1 cellular context compared by ENCODE assay signal in genomic region chr18:31649449-31649848, GRCh38.
TF ChIP-seq lines count a peak whose summit lies in the region.

No MANE protein-coding gene starts in this region.

TF ChIP-seq in GM12878, 131 proteins besides CTCF, POLR2A, EP300 and RAD21:
- TF ChIP-seq MEF2B (IDR thresholded peaks at IDR 0.05; ENCODE audit: partially characterized antibody, poor library complexity, severe bottlenecking) (no peak), NFXL1 (IDR thresholded peaks at IDR 0.05; ENCODE audit: borderline replicate concordance) (no peak), ELK1 (IDR thresholded peaks at IDR 0.05; ENCODE audit: low read depth, low read length) (no peak), CBX5 (IDR thresholded peaks at IDR 0.05; ENCODE audit: low read depth) (no peak), KAT2A (conservative IDR thresholded peaks at IDR 0.05; ENCODE audit: control insufficient read depth, low read depth, low read length) (no peak), ATF2 (IDR thresholded peaks at IDR 0.05; ENCODE audit: low read length) (no peak), WRNIP1 (IDR thresholded peaks at IDR 0.05; ENCODE audit: borderline replicate concordance, low read depth, low read length) (no peak), CREB1 (IDR thresholded peaks at IDR 0.05; ENCODE audit: low read depth) (no peak), BACH1 (IDR thresholded peaks at IDR 0.05; ENCODE audit: borderline replicate concordance) (no peak), MXI1 (IDR thresholded peaks at IDR 0.05; ENCODE audit: low read depth, low read length) (no peak), SREBF2 (IDR thresholded peaks at IDR 0.05; ENCODE audit: low read length) (no peak), SKIL (IDR thresholded peaks at IDR 0.05; ENCODE audit: low read depth, poor library complexity, severe bottlenecking) (no peak), SREBF1 (IDR thresholded peaks at IDR 0.05; ENCODE audit: low read length) (no peak), RELB (IDR thresholded peaks at IDR 0.05; ENCODE audit: low read depth) (no peak), ZBED1 (IDR thresholded peaks at IDR 0.05; ENCODE audit: borderline replicate concordance) (no peak), IKZF2 (IDR thresholded peaks at IDR 0.05) (no peak), MAX (IDR thresholded peaks at IDR 0.05; ENCODE audit: low read depth, low read length) (no peak), HDAC2 (IDR thresholded peaks at IDR 0.05) (no peak)
